Comparison of ENCODE assay signal across 29 cellular contexts in the genomic region with DNA sequence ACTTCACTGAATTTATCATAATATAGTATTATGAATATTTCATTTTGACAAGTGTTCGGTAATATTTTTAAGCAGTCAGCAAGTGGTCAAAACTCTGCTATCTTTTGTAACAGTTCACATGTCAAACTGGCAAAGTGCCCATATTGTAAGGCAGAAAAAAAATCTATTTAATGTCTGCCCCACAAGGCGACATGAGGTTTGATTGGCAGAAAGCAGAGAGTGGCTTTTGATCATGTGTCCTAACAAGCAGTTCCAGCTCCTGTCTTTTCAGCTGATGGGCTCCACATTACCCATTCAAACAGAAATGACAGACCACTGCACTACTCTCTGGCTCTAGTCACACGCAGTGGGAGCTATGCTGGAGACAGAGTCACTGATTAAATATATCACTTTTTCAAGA. TPM values are rescaled to one million over a fixed set of nuclear protein-coding genes. Genes with fewer than 3 reads are reported as not detected.
DNase-seq lines count a peak whose midpoint lies in the region; ATAC-seq and TF ChIP-seq lines count a peak whose summit lies in the region.
"Had no signal": no experiment of that assay in that cellular context is flagged by ENCODE, and none has a peak within 500 bp of the region (broad histone marks: within the 10 kb centered on the region; RNA-seq: fewer than 3 reads in every experiment).

No MANE protein-coding gene starts in this region.

- no peaks in the 10 kb centered on the region for H3K36me3 Mint-ChIP-seq in chondrocyte (ENCODE audit: low read depth)
- H3K36me3 Mint-ChIP-seq: activated CD8-positive, alpha-beta memory T cell treated with anti-CD3 and anti-CD28 coated beads, Interleukin-2, amount 10 ng/mL, durations not matched to agents 7 days and 5 days; immature natural killer cell; mesothelial cell of epicardium; natural killer cell had no signal

- no peaks in the 10 kb centered on the region for H3K9me3 ChIP-seq in left ventricle myocardium inferior (replicated peaks)
- no peaks in the 10 kb centered on the region for H3K9me3 ChIP-seq in right cardiac atrium (ENCODE audit: control insufficient read depth, low read length)
- H3K9me3 ChIP-seq: left lung, thoracic aorta had no signal

- TF ChIP-seq CTCF in left ventricle myocardium inferior (IDR thresholded peaks at IDR 0.05; ENCODE audit: borderline replicate concordance) (no peak), chondrocyte (IDR thresholded peaks at IDR 0.05) (no peak)

- 63% methylated on average over 3 of the region's 3 CpGs for WGBS in right cardiac atrium

- H3K4me1 Mint-ChIP-seq in chondrocyte (ENCODE audit: low read depth) = peaks cover 51% of the 10 kb centered on the region
- H3K4me1 Mint-ChIP-seq: activated CD4-positive, alpha-beta T cell treated with anti-CD3 and anti-CD28 coated beads, Interleukin-2, amount 10 ng/mL, durations not matched to agents 7 days and 5 days; activated CD8-positive, alpha-beta memory T cell treated with anti-CD3 and anti-CD28 coated beads, Interleukin-2, amount 10 ng/mL, durations not matched to agents 7 days and 5 days; immature natural killer cell; natural killer cell had no signal

- no peak for DNase-seq in left ventricle myocardium inferior
- no peak for DNase-seq in right cardiac atrium
- peak; percentile 66 for DNase-seq in NCI-H2227 (lab: John Stamatoyannopoulos, UW; ENCODE audit: unreplicated experiment)
- no peak for DNase-seq in chondrocyte (ENCODE audit: low spot score)
- no peak for DNase-seq in Kasumi-1 (lab: John Stamatoyannopoulos, UW)
- DNase-seq: activated CD4-positive, alpha-beta T cell treated with anti-CD3 and anti-CD28 coated beads, Interleukin-2, amount 10 ng/mL, durations not matched to agents 7 days and 5 days; activated CD8-positive, alpha-beta memory T cell treated with anti-CD3 and anti-CD28 coated beads, Interleukin-2, amount 10 ng/mL, durations not matched to agents 7 days and 5 days; activated naive CD4-positive, alpha-beta T cell treated with Interleukin-2 at 50 U/mL for 16 hours; activated T-cell treated with anti-CD3 and anti-CD28 coated beads, Interleukin-2, amount 50 U/mL, for 72 hours; adrenal gland; brain microvascular endothelial cell; CD4-positive, alpha-beta T cell; effector CD4-positive, alpha-beta T cell; immature natural killer cell; KG1; left lung; natural killer cell; NCI-H187 treated with DMSO at 0.1 percent for 48 hours; NCI-H510A; stimulated activated naive CD4-positive, alpha-beta T cell treated with Interleukin-2 at 50 U/mL for 16 hours; T-helper 2 cell had no signal

- H3K27ac Mint-ChIP-seq in chondrocyte (ENCODE audit: unreplicated experiment) = peak overlapping the region; percentile 66
- H3K27ac Mint-ChIP-seq: activated CD4-positive, alpha-beta T cell treated with anti-CD3 and anti-CD28 coated beads, Interleukin-2, amount 10 ng/mL, durations not matched to agents 7 days and 5 days; activated CD8-positive, alpha-beta memory T cell treated with anti-CD3 and anti-CD28 coated beads, Interleukin-2, amount 10 ng/mL, durations not matched to agents 7 days and 5 days; activated T-cell treated with anti-CD3 and anti-CD28 coated beads, Interleukin-2, amount 50 U/mL, for 72 hours; CD4-positive, alpha-beta T cell; immature natural killer cell; mesothelial cell of epicardium; natural killer cell had no signal

- H3K4me3 Mint-ChIP-seq in chondrocyte (ENCODE audit: unreplicated experiment) = no peak overlapping the region
- H3K4me3 Mint-ChIP-seq: activated CD4-positive, alpha-beta T cell treated with anti-CD3 and anti-CD28 coated beads, Interleukin-2, amount 10 ng/mL, durations not matched to agents 7 days and 5 days; activated CD8-positive, alpha-beta memory T cell treated with anti-CD3 and anti-CD28 coated beads, Interleukin-2, amount 10 ng/mL, durations not matched to agents 7 days and 5 days; activated T-cell treated with anti-CD3 and anti-CD28 coated beads, Interleukin-2, amount 50 U/mL, for 72 hours; CD4-positive, alpha-beta T cell; immature natural killer cell; mesothelial cell of epicardium; natural killer cell had no signal

- H3K27me3 ChIP-seq in left ventricle myocardium inferior (ENCODE audit: low read depth) (no peaks in the 10 kb centered on the region), right cardiac atrium (ENCODE audit: control insufficient read depth, insufficient read depth) (no peaks in the 10 kb centered on the region)
- H3K27me3 ChIP-seq: adrenal gland, brain microvascular endothelial cell, hepatocyte, left lung had no signal

- intact Hi-C loops in left ventricle myocardium inferior (cut with micrococcal nuclease) (no loop called here), right cardiac atrium (cut with DNase I) (no loop called here)

- H3K27ac ChIP-seq in left ventricle myocardium inferior (replicated peaks) = peak overlapping the region; percentile 16
- no peak overlapping the region for H3K27ac ChIP-seq in right cardiac atrium (ENCODE audit: low read length)
- H3K27ac ChIP-seq: adrenal gland, brain microvascular endothelial cell, hepatocyte, left lung, thoracic aorta had no signal

- H3K4me1 ChIP-seq in left ventricle myocardium inferior = peaks cover 58% of the 10 kb centered on the region
- peaks cover 2% of the 10 kb centered on the region for H3K4me1 ChIP-seq in right cardiac atrium (ENCODE audit: control insufficient read depth, insufficient read depth, low read length)
- H3K4me1 ChIP-seq: adrenal gland, left lung had no signal

- no peak for ATAC-seq in right cardiac atrium
- ATAC-seq in HG03159 (IDR thresholded peaks at IDR 0.05; ENCODE audit: unreplicated experiment) = no peak
- ATAC-seq in GM21367 (IDR thresholded peaks at IDR 0.05; ENCODE audit: unreplicated experiment) = no peak
- ATAC-seq: activated CD8-positive, alpha-beta memory T cell treated with anti-CD3 and anti-CD28 coated beads, Interleukin-2, amount 10 ng/mL, durations not matched to agents 7 days and 5 days; activated T-cell treated with anti-CD3 and anti-CD28 coated beads, Interleukin-2, amount 50 U/mL, for 72 hours; left lung; natural killer cell; sciatic nerve; SK-N-SH treated with all-trans-retinoic acid at 6 μM for 48 hours had no signal

- no peaks in the 10 kb centered on the region for H3K27me3 Mint-ChIP-seq in chondrocyte (ENCODE audit: low read depth)
- H3K27me3 Mint-ChIP-seq: activated CD4-positive, alpha-beta T cell treated with anti-CD3 and anti-CD28 coated beads, Interleukin-2, amount 10 ng/mL, durations not matched to agents 7 days and 5 days; activated CD8-positive, alpha-beta memory T cell treated with anti-CD3 and anti-CD28 coated beads, Interleukin-2, amount 10 ng/mL, durations not matched to agents 7 days and 5 days; CD4-positive, alpha-beta T cell had no signal

- H3K4me3 ChIP-seq in left ventricle myocardium inferior (no peak overlapping the region), right cardiac atrium (ENCODE audit: low read length) (no peak overlapping the region)
- H3K4me3 ChIP-seq: adrenal gland, hepatocyte, left lung, thoracic aorta had no signal

- no peaks in the 10 kb centered on the region for H3K36me3 ChIP-seq in left ventricle myocardium inferior
- H3K36me3 ChIP-seq: adrenal gland, brain microvascular endothelial cell, left lung, thoracic aorta had no signal

- no peaks in the 10 kb centered on the region for H3K9me3 Mint-ChIP-seq in chondrocyte (ENCODE audit: low read depth)
- H3K9me3 Mint-ChIP-seq: activated CD4-positive, alpha-beta T cell treated with anti-CD3 and anti-CD28 coated beads, Interleukin-2, amount 10 ng/mL, durations not matched to agents 7 days and 5 days; CD4-positive, alpha-beta T cell; mesothelial cell of epicardium had no signal

RNA-seq across cellular contexts. Expression of a gene that starts 59.0 kb away (rescaled TPM):
- total RNA-seq in left ventricle myocardium inferior (20.2 TPM), right cardiac atrium (10 to 100 TPM; 18.0 to 26.7 (median 22.6) TPM), chondrocyte (27.2 to 46.1 TPM (median 29.9 TPM) in 3 replicates)
- polyA plus RNA-seq in right cardiac atrium = 3.3 TPM
- total RNA-seq: activated CD4-positive, alpha-beta T cell treated with anti-CD3 and anti-CD28 coated beads, Interleukin-2, amount 10 ng/mL, durations not matched to agents 7 days and 5 days; H1 had no signal
- polyA plus RNA-seq: immature natural killer cell had no signal
